In the genomic region with DNA sequence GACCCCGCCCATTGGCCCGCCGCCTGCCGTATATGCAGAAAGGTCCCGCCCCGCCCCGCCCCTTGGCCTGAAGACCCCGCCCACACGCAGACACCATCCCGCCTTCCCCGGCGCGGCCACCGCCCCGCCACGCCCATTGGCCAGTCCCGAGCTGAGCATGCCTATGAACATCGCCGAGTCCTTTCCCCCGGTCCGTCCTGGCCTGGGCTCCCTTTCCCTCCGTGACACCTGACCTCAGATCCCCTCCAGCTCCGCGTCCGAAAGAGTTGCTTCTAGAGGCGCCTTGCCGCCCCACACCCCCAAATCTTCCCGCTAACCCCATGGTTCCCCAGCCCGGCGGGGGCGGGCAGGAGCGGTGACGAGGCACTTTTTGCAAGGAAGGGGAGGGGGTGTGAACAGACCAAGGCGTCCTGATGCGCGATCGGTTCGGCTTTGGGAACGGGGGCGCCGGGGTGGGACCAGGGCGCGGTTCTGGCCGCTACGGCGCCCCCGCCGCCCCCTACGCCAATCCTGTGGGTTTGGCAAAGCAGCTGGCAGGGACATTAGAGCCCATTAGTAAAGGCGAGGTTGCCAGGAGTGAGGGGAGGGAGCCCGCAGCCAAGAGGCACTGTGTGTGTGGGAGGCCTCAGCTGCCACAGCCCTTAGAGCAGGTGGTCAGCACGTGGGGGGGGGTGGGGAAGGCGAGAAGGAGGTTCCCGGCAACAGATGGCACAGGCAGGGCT, we compare ENCODE assay signal across 1 cellular context.
A peak's percentile ranks its signal among the peaks of the same experiment; 100 is the strongest.
TF ChIP-seq lines count a peak whose summit lies in the region.

No MANE protein-coding gene starts in this region.

TF ChIP-seq in K562, 482 proteins besides CTCF, POLR2A, EP300 and RAD21 (continues in another document):
- TF ChIP-seq HDGF (IDR thresholded peaks at IDR 0.05), result no peak; the same call in 1 of the 2 replicates
- peak; percentile 50; the same call in 1 of the 2 replicates for TF ChIP-seq BCOR (IDR thresholded peaks at IDR 0.05)
- TF ChIP-seq SRSF1 (IDR thresholded peaks at IDR 0.05; ENCODE audit: low read depth, low read length), result 0 out of 2 replicates have a peak, but pooled peaks have one; percentile 22
- peak; percentile 49 for TF ChIP-seq NFYB (IDR thresholded peaks at IDR 0.05; ENCODE audit: extremely low read depth, insufficient read length)
- no peak for TF ChIP-seq XRCC3 (IDR thresholded peaks at IDR 0.05)
- peak; percentile 46 for TF ChIP-seq NEUROD1 (IDR thresholded peaks at IDR 0.05; ENCODE audit: borderline replicate concordance, low read depth, low read length, partially characterized antibody)
- TF ChIP-seq PHF20 (IDR thresholded peaks at IDR 0.05; ENCODE audit: partially characterized antibody), result no peak
- TF ChIP-seq ZBTB33 (CRISPR knock-in tag; IDR thresholded peaks at IDR 0.05), result 0 out of 2 replicates have a peak, but pooled peaks have one; percentile 39
- TF ChIP-seq KAT2B (IDR thresholded peaks at IDR 0.05; ENCODE audit: low read depth, low read length), result no peak
- TF ChIP-seq SMARCC2 (IDR thresholded peaks at IDR 0.05; ENCODE audit: low read depth), result peak; percentile 65; the same call in 1 of the 2 replicates
- TF ChIP-seq ZZZ3 (IDR thresholded peaks at IDR 0.05), result no peak
- peak; percentile 34 for TF ChIP-seq NUFIP1 (IDR thresholded peaks at IDR 0.05; ENCODE audit: partially characterized antibody)
- TF ChIP-seq HMGN3 (IDR thresholded peaks at IDR 0.05; ENCODE audit: borderline replicate concordance, extremely low read depth, insufficient read length, low read depth, low read length), result peak; percentile 52
- TF ChIP-seq PCBP1 (IDR thresholded peaks at IDR 0.05; ENCODE audit: low read depth, low read length, poor library complexity, severe bottlenecking), result peak; percentile 68
- TF ChIP-seq, protein P1, sequence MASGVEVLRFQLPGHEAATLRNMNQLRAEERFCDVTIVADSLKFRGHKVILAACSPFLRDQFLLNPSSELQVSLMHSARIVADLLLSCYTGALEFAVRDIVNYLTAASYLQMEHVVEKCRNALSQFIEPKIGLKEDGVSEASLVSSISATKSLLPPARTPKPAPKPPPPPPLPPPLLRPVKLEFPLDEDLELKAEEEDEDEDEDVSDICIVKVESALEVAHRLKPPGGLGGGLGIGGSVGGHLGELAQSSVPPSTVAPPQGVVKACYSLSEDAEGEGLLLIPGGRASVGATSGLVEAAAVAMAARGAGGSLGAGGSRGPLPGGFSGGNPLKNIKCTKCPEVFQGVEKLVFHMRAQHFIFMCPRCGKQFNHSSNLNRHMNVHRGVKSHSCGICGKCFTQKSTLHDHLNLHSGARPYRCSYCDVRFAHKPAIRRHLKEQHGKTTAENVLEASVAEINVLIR (CRISPR knock-in tag; IDR thresholded peaks at IDR 0.05), result 0 out of 2 replicates have a peak, but pooled peaks have one; percentile 27
- TF ChIP-seq ZNF609 (CRISPR knock-in tag; IDR thresholded peaks at IDR 0.05; ENCODE audit: borderline replicate concordance), result no peak
- no peak for TF ChIP-seq SRSF9 (IDR thresholded peaks at IDR 0.05; ENCODE audit: borderline replicate concordance, low read depth, low read length)
- peak; percentile 82; the same call in 1 of the 2 replicates for TF ChIP-seq FOXP1 (CRISPR knock-in tag; IDR thresholded peaks at IDR 0.05)
- TF ChIP-seq, protein P2, sequence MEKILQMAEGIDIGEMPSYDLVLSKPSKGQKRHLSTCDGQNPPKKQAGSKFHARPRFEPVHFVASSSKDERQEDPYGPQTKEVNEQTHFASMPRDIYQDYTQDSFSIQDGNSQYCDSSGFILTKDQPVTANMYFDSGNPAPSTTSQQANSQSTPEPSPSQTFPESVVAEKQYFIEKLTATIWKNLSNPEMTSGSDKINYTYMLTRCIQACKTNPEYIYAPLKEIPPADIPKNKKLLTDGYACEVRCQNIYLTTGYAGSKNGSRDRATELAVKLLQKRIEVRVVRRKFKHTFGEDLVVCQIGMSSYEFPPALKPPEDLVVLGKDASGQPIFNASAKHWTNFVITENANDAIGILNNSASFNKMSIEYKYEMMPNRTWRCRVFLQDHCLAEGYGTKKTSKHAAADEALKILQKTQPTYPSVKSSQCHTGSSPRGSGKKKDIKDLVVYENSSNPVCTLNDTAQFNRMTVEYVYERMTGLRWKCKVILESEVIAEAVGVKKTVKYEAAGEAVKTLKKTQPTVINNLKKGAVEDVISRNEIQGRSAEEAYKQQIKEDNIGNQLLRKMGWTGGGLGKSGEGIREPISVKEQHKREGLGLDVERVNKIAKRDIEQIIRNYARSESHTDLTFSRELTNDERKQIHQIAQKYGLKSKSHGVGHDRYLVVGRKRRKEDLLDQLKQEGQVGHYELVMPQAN (IDR thresholded peaks at IDR 0.05; ENCODE audit: borderline replicate concordance), result peak; percentile 82
- TF ChIP-seq ZNF766 (CRISPR knock-in tag; conservative IDR thresholded peaks at IDR 0.05), result peak; percentile 84
- no peak for TF ChIP-seq POLR3A (IDR thresholded peaks at IDR 0.05; ENCODE audit: borderline replicate concordance, extremely low read depth, insufficient read depth, insufficient read length)
- TF ChIP-seq ATF7 (IDR thresholded peaks at IDR 0.05), result peak; percentile 50; the same call in 1 of the 2 replicates
- peak; percentile 32; the same call in 1 of the 2 replicates for TF ChIP-seq CREM (IDR thresholded peaks at IDR 0.05; ENCODE audit: low read depth)
- peak in 1 of 3 experiments; percentile 1 for TF ChIP-seq YY1 (IDR thresholded peaks at IDR 0.05; ENCODE audit: borderline replicate concordance in 1 of 3, control insufficient read depth in 1 of 3, extremely low read depth in 1 of 3, insufficient read depth in 3 of 3, insufficient read length in 1 of 3, insufficient replicate concordance in 2 of 3, low read depth in 1 of 3, low read length in 2 of 3)
- no peak for TF ChIP-seq ATF4 (CRISPR knock-in tag; IDR thresholded peaks at IDR 0.05)
- TF ChIP-seq, protein P3, sequence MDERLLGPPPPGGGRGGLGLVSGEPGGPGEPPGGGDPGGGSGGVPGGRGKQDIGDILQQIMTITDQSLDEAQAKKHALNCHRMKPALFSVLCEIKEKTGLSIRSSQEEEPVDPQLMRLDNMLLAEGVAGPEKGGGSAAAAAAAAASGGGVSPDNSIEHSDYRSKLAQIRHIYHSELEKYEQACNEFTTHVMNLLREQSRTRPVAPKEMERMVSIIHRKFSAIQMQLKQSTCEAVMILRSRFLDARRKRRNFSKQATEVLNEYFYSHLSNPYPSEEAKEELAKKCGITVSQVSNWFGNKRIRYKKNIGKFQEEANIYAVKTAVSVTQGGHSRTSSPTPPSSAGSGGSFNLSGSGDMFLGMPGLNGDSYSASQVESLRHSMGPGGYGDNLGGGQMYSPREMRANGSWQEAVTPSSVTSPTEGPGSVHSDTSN (CRISPR knock-in tag; IDR thresholded peaks at IDR 0.05; ENCODE audit: low read depth), result no peak
- TF ChIP-seq, protein P3 (tag; conservative IDR thresholded peaks at IDR 0.05; ENCODE audit: low read depth), result no peak
- 0 out of 2 replicates have a peak, but pooled peaks have one; percentile 13 for TF ChIP-seq DEAF1 (CRISPR knock-in tag; IDR thresholded peaks at IDR 0.05)
- peak; percentile 79 for TF ChIP-seq ARID1B (IDR thresholded peaks at IDR 0.05)
